27 cellular contexts compared by ENCODE assay signal in the genomic region with DNA sequence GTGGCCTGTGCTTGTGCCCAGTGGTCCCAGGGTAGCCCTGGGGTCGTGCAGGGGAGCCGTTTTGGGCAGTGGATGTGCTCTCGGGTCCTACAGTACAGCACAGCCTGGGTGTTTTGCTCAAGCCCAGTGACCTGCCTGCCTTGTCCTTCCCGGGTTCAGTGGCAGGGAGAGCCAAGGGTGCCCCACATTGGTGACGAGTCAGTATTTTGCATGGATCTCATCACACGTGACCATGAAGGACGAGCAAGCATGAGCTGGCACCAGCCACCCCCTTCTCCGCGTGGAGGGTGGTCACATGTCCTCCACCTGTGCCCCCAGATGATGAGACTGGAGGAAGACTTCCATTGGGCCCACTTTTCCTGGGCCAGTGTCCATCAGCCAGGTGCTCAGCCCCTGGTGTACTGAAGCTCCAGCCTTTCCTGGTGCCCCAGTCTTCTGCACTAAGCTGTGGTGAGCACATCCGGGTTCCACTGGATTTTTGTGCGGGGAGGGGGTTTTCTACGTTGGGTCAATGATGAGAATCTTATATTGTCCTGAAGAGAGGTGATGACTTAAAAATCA.
A peak's percentile ranks its signal among the peaks of the same experiment; 100 is the strongest.
DNase-seq lines count a peak whose midpoint lies in the region; ATAC-seq and TF ChIP-seq lines count a peak whose summit lies in the region.
"Had no signal": no experiment of that assay in that cellular context is flagged by ENCODE, and none has a peak within 500 bp of the region (broad histone marks: within the 10 kb centered on the region; RNA-seq: fewer than 3 reads in every experiment).

No MANE protein-coding gene starts in this region.

- DNase-seq in BE2C (peak; percentile 3), CD14-positive monocyte (ENCODE audit: low spot score) (peak; percentile 22), cardiac septum (ENCODE audit: low spot score) (peak; percentile 55), omental fat pad (ENCODE audit: low spot score) (peak; percentile 5), NCI-H1105 (lab: John Stamatoyannopoulos, UW) (no peak), globus pallidus (ENCODE audit: low spot score) (no peak), GDM1 (lab: John Stamatoyannopoulos, UW) (no peak)
- no peak for DNase-seq in activated CD4-positive, alpha-beta T cell treated with anti-CD3 and anti-CD28 coated beads, Interleukin-2, amount 50 U/mL, for 4 hours
- DNase-seq: activated naive CD4-positive, alpha-beta T cell treated with anti-CD3 and anti-CD28 coated beads for 36 hours; COR-L47; dermis blood vessel endothelial cell; foreskin fibroblast; KBM-7; NCI-H1092; NCI-H1694 treated with DMSO at 0.1 percent for 48 hours; NCI-H446 treated with DMSO at 0.1 percent for 48 hours; NCI-H774; small intestine; stimulated activated CD4-positive, alpha-beta T cell treated with anti-CD3 and anti-CD28 coated beads, Interleukin-1b, Interleukin-23, amount 100 ng/mL, for 48 hours; stimulated activated naive CD8-positive, alpha-beta T cell treated with anti-CD3 and anti-CD28 coated beads, Interleukin-15, Interleukin-2, amounts not matched to agents 100 U/mL and 50 U/mL, for 24 hours had no signal

- H3K36me3 ChIP-seq in BE2C, result no peaks in the 10 kb centered on the region
- H3K36me3 ChIP-seq: BLaER1 treated with 17β-estradiol and CSF1 and Interleukin-3, amounts not matched to agents 10 nM and 100 nM; neural progenitor cell had no signal

- no peaks in the 10 kb centered on the region; the same call in none of the 2 replicates for H3K9me3 ChIP-seq in BE2C

- no peaks in the 10 kb centered on the region for H3K4me1 Mint-ChIP-seq in CD14-positive monocyte
- H3K4me1 Mint-ChIP-seq: central memory CD8-positive, alpha-beta T cell; memory B cell; neural progenitor cell; T-cell had no signal

- TF ChIP-seq CTCF in BE2C (IDR thresholded peaks at IDR 0.05; ENCODE audit: low read depth, low read length) (no peak), CD14-positive monocyte (IDR thresholded peaks at IDR 0.05) (no peak), omental fat pad (IDR thresholded peaks at IDR 0.05) (no peak)

- intact Hi-C loops in CD14-positive monocyte (cut with micrococcal nuclease), result no loop called here
- intact Hi-C loops in cardiac septum (cut with DNase I), result no loop called here

- H3K4me3 Mint-ChIP-seq in CD14-positive monocyte, result no peak overlapping the region
- H3K4me3 Mint-ChIP-seq: activated naive CD4-positive, alpha-beta T cell treated with anti-CD3 and anti-CD28 coated beads for 36 hours; central memory CD8-positive, alpha-beta T cell; memory B cell; neural progenitor cell; T-cell had no signal

- peaks cover 0 to 2% (median 2%) of the 10 kb centered on the region in 3 donors for H3K27me3 Mint-ChIP-seq in CD14-positive monocyte (ENCODE audit: low read depth in 3 of 3)
- H3K27me3 Mint-ChIP-seq: central memory CD8-positive, alpha-beta T cell; memory B cell; T-cell had no signal

- H3K27ac Mint-ChIP-seq in CD14-positive monocyte, result peak overlapping the region in 1 of 7 donors; percentile 15
- H3K27ac Mint-ChIP-seq: activated naive CD4-positive, alpha-beta T cell treated with anti-CD3 and anti-CD28 coated beads for 36 hours; memory B cell; neural progenitor cell; T-cell had no signal

- H3K9me3 Mint-ChIP-seq in CD14-positive monocyte, result peaks cover 61 to 98% (median 90%) of the 10 kb centered on the region in 7 donors
- H3K9me3 Mint-ChIP-seq: central memory CD8-positive, alpha-beta T cell; memory B cell had no signal

- no peaks in the 10 kb centered on the region for H3K4me1 ChIP-seq in BE2C
- H3K4me1 ChIP-seq: BLaER1 treated with 17β-estradiol and CSF1 and Interleukin-3, amounts not matched to agents 10 nM and 100 nM; esophagus muscularis mucosa; neural progenitor cell had no signal

- no peak for ATAC-seq in omental fat pad (ENCODE audit: low FRiP score)
- ATAC-seq: stimulated activated naive CD8-positive, alpha-beta T cell treated with anti-CD3 and anti-CD28 coated beads, Interleukin-15, Interleukin-2, amounts not matched to agents 100 U/mL and 50 U/mL, for 24 hours; T-cell had no signal

- H3K27me3 ChIP-seq in BE2C, result no peaks in the 10 kb centered on the region
- H3K27me3 ChIP-seq: BLaER1 treated with 17β-estradiol and CSF1 and Interleukin-3, amounts not matched to agents 10 nM and 100 nM; esophagus muscularis mucosa; hepatocyte; neural progenitor cell had no signal

- no peak overlapping the region for H3K4me3 ChIP-seq in BE2C (ENCODE audit: low read depth, low read length)
- H3K4me3 ChIP-seq: BLaER1 treated with 17β-estradiol and CSF1 and Interleukin-3, amounts not matched to agents 10 nM and 100 nM; esophagus muscularis mucosa; hepatocyte; neural progenitor cell had no signal

- H3K36me3 Mint-ChIP-seq in CD14-positive monocyte, result no peaks in the 10 kb centered on the region
- H3K36me3 Mint-ChIP-seq: memory B cell, neural progenitor cell, T-cell had no signal

Comparison
In these comparisons a context has a peak if more than half of its experiments do, and no peak if none do; other contexts are left out.
1. DNase-seq: peak in BE2C (single experiment), CD14-positive monocyte (single experiment), cardiac septum (single experiment) and omental fat pad (single experiment); none in NCI-H1105 (single experiment), globus pallidus (single experiment), GDM1 (single experiment) and activated CD4-positive, alpha-beta T cell treated with anti-CD3 and anti-CD28 coated beads, Interleukin-2, amount 50 U/mL, for 4 hours (0 of 2).